8 cellular contexts compared by ENCODE assay signal in the genomic region with DNA sequence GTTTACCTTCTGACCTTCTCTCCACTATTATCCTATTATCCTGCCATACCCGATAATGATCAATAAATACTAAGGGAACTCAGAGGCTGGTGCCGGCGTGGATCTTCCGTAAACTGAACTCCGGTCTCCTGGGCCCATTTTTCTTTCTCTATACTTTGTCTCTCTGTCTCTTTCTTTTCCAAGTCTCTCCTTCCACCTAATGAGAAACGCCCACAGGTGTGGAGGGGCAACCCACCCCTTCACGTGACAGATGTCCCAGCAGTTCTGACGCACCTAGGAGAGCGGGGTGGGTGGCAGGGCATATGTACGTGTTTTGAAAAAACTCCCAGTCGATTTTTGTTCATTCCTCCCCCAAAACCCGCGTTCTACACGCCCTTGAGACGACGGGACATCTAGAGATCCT. TPM values are rescaled to one million over a fixed set of nuclear protein-coding genes. Genes with fewer than 3 reads are reported as not detected.
A peak's percentile ranks its signal among the peaks of the same experiment; 100 is the strongest.
DNase-seq lines count a peak whose midpoint lies in the region; ATAC-seq, FAIRE-seq and TF ChIP-seq lines count a peak whose summit lies in the region.
"Not testable (repeated sequence)": the region's sequence is repeated elsewhere in the genome, so short reads cannot be mapped to it uniquely, and the experiment has no call there.

No MANE protein-coding gene starts in this region.

- H3K4me1 ChIP-seq in SK-N-SH (ENCODE audit: control insufficient read depth in 1 of 2, insufficient read depth in 2 of 2, low read depth in 1 of 2, low read length in 1 of 2); astrocyte (ENCODE audit: insufficient read depth, low read length); rectal smooth muscle tissue (ENCODE audit: control insufficient read depth, insufficient read depth, low read length): not testable (repeated sequence)
- H3K4me1 ChIP-seq in esophagus squamous epithelium = peaks cover 13 to 46% (median 15%) of the 10 kb centered on the region in 3 donors
- peaks cover 19% of the 10 kb centered on the region for H3K4me1 ChIP-seq in lower lobe of right lung
- peaks cover 21% of the 10 kb centered on the region for H3K4me1 ChIP-seq in vagina

- ATAC-seq in GM18498 (IDR thresholded peaks at IDR 0.05; ENCODE audit: unreplicated experiment) = peak; percentile 2
- peak; percentile 3 for ATAC-seq in HG03066 (IDR thresholded peaks at IDR 0.05; ENCODE audit: low read depth, unreplicated experiment)
- ATAC-seq in lower lobe of right lung = peak in 1 of 2 donors; percentile 35

- CTCF ChIA-PET in SK-N-SH (lab: Yijun Ruan, JAX) = interaction anchor here (0.8 to 6.4 kb wide), 19 partner anchors 9 to 249 kb away, joined by 3 to 73 read pairs (median 4); partner anchors contain the start of genes AGAP3, CDK5 and SLC4A2

- not testable (repeated sequence) for TF ChIP-seq POLR2A in esophagus squamous epithelium (IDR thresholded peaks at IDR 0.05); vagina (IDR thresholded peaks at IDR 0.05)

- H3K9me2 ChIP-seq in SK-N-SH = not testable (repeated sequence)

- H3K36me3 ChIP-seq in SK-N-SH (replicated peaks in 1 of 2; ENCODE audit: control insufficient read depth in 1 of 2, insufficient read depth in 2 of 2, low read length in 1 of 2) (peaks cover 0 to 10% of the 10 kb centered on the region in 2 experiments), esophagus squamous epithelium (peaks cover 0 to 19% (median 0%) of the 10 kb centered on the region in 3 donors), lower lobe of right lung (peaks cover 16% of the 10 kb centered on the region)
- H3K36me3 ChIP-seq in astrocyte (ENCODE audit: insufficient read depth, low read length); rectal smooth muscle tissue (ENCODE audit: control insufficient read depth, insufficient read depth, low read length); vagina: not testable (repeated sequence)

- not testable (repeated sequence) for H3K9me3 ChIP-seq in SK-N-SH; astrocyte (ENCODE audit: insufficient read depth, low read depth, low read length); esophagus squamous epithelium; lower lobe of right lung; vagina

- H3K27ac ChIP-seq in SK-N-SH (ENCODE audit: low read depth in 2 of 2, low read length in 1 of 2) (peak overlapping the region; percentile 51 to 60; a peak in 3 of 4 replicates), astrocyte (ENCODE audit: low read depth, low read length) (peak overlapping the region; percentile 69), esophagus squamous epithelium (peak overlapping the region; percentile 73 to 96 (median 90)), lower lobe of right lung (peak overlapping the region; percentile 87), rectal smooth muscle tissue (ENCODE audit: low read depth, low read length) (peak overlapping the region; percentile 51), vagina (peak overlapping the region; percentile 82)

- H3K36me3 Mint-ChIP-seq in astrocyte (ENCODE audit: low read depth, unreplicated experiment) = not testable (repeated sequence)

- intact Hi-C loops in esophagus squamous epithelium (cut with DNase I) = loop anchor here (5.0 kb wide), 1 partner anchor 85 kb away; no protein-coding TSS in a partner anchor
- intact Hi-C loops in lower lobe of right lung (cut with DNase I) = not testable (repeated sequence)
- intact Hi-C loops in vagina (cut with DNase I) = loop anchor here (2.0 kb wide), 1 partner anchor 55 kb away; the partner anchor contains the start of gene TMUB1

- H3K4me2 ChIP-seq in SK-N-SH (peak overlapping the region; percentile 89), astrocyte (ENCODE audit: low read length) (peak overlapping the region; percentile 90)

- not testable (repeated sequence) for H3K27me3 Mint-ChIP-seq in astrocyte (ENCODE audit: low read depth, unreplicated experiment)

- peak overlapping the region; percentile 95 for H3K27ac Mint-ChIP-seq in astrocyte (ENCODE audit: unreplicated experiment)

- peak overlapping the region; percentile 84 to 85 for H3K4me3 ChIP-seq in SK-N-SH (ENCODE audit: low read depth in 2 of 2, low read length in 1 of 2)
- H3K4me3 ChIP-seq in astrocyte (ENCODE audit: insufficient read depth, low read depth, low read length) = peak overlapping the region; percentile 76
- peak overlapping the region; percentile 62 to 94 (median 78) for H3K4me3 ChIP-seq in esophagus squamous epithelium
- H3K4me3 ChIP-seq in lower lobe of right lung = peak overlapping the region; percentile 84
- peak overlapping the region; percentile 83 for H3K4me3 ChIP-seq in rectal smooth muscle tissue (ENCODE audit: low read length)
- H3K4me3 ChIP-seq in vagina = peak overlapping the region; percentile 65 to 90

- peaks cover 20% of the 10 kb centered on the region for H3K4me1 Mint-ChIP-seq in astrocyte (ENCODE audit: low read depth, unreplicated experiment)

- TF ChIP-seq EP300 in SK-N-SH (IDR thresholded peaks at IDR 0.05; ENCODE audit: borderline replicate concordance in 1 of 2, low read depth in 1 of 2, low read length in 1 of 2) = not testable (repeated sequence)

- not testable (repeated sequence) for H3K9me3 Mint-ChIP-seq in astrocyte (ENCODE audit: unreplicated experiment)

- not testable (repeated sequence) for FAIRE-seq in astrocyte (lab: Jason Lieb, UNC)

- not testable (repeated sequence) for TF ChIP-seq CTCF in SK-N-SH (IDR thresholded peaks at IDR 0.05); astrocyte (IDR thresholded peaks at IDR 0.05; ENCODE audit: insufficient read depth, low read depth, low read length); esophagus squamous epithelium (IDR thresholded peaks at IDR 0.05); lower lobe of right lung (IDR thresholded peaks at IDR 0.05); vagina (IDR thresholded peaks at IDR 0.05)

- not testable (repeated sequence) for H3F3A ChIP-seq in SK-N-SH (replicated peaks; ENCODE audit: insufficient read depth)

- not testable (repeated sequence) for H4K20me1 ChIP-seq in SK-N-SH (ENCODE audit: insufficient read depth); astrocyte (ENCODE audit: insufficient read depth, low read length)

- WGBS in SK-N-SH (ENCODE audit: low lambda C conversion rate) = 12% methylated on average over 16 of the region's 16 CpGs
- 16 to 22% methylated on average over 11 to 16 of the region's 16 CpGs for WGBS in esophagus squamous epithelium, 2 donors

- peak overlapping the region; percentile 49 for H3K9ac ChIP-seq in SK-N-SH
- H3K9ac ChIP-seq in astrocyte (ENCODE audit: low read length) = peak overlapping the region; percentile 84
- H3K9ac ChIP-seq in rectal smooth muscle tissue (ENCODE audit: low read length) = peak overlapping the region; percentile 49

- H3K27me3 ChIP-seq in SK-N-SH (ENCODE audit: insufficient read depth); astrocyte (ENCODE audit: insufficient read depth, low read length); esophagus squamous epithelium; lower lobe of right lung (ENCODE audit: low read depth); rectal smooth muscle tissue (ENCODE audit: control insufficient read depth, insufficient read depth, low read length); vagina: not testable (repeated sequence)

- H3K79me2 ChIP-seq in SK-N-SH (ENCODE audit: insufficient read depth) = peaks cover 42% of the 10 kb centered on the region
- H3K79me2 ChIP-seq in astrocyte (ENCODE audit: insufficient read depth, low read length) = peaks cover 17% of the 10 kb centered on the region

- H3K4me3 Mint-ChIP-seq in astrocyte (ENCODE audit: unreplicated experiment) = peak overlapping the region; percentile 94

- peak overlapping the region; percentile 98 for H2AFZ ChIP-seq in SK-N-SH (ENCODE audit: low read depth)
- H2AFZ ChIP-seq in astrocyte (ENCODE audit: low read depth, low read length) = peak overlapping the region; percentile 81

- not testable (repeated sequence) for TF ChIP-seq RAD21 in SK-N-SH (IDR thresholded peaks at IDR 0.05; ENCODE audit: low read length)

- not testable (repeated sequence) for DNase-seq in SK-N-SH; astrocyte (ENCODE audit: low read depth); esophagus squamous epithelium (lab: John Stamatoyannopoulos, UW); lower lobe of right lung; vagina (ENCODE audit: extremely low spot score in 2 of 2)

- POLR2A ChIA-PET in SK-N-SH (lab: Yijun Ruan, JAX) = interaction anchor here (0.9 to 2.3 kb wide), 17 partner anchors 9 to 240 kb away, joined by 3 to 15 read pairs (median 5); partner anchors contain the start of genes ABCF2, CHPF2 and FASTK

RNA-seq across cellular contexts. Expression of gene ABCB8, which starts 0.5 kb away (rescaled TPM):
- 36.0 and 38.3 TPM in 2 replicates for polyA plus RNA-seq in SK-N-SH (2012; rRNA removed)
- 7.9 and 16.1 TPM in 2 replicates for polyA plus RNA-seq in SK-N-SH (2012; cell fraction: cytosol; rRNA removed)
- 145 and 146 TPM in 2 replicates for polyA plus RNA-seq in SK-N-SH (2012; cell fraction: nucleus; rRNA removed)
- 52.2 and 53.3 TPM in 2 replicates for total RNA-seq in astrocyte
- 10 to 100 TPM; 23.1 to 41.0 (median 26.1) TPM for total RNA-seq in esophagus squamous epithelium
- total RNA-seq in lower lobe of right lung = 42.4 TPM
- 38.3 TPM for total RNA-seq in vagina

RNA-seq across cellular contexts. Expression of gene ATG9B, which starts 3.4 kb away (rescaled TPM):
- polyA plus RNA-seq in SK-N-SH (2012; rRNA removed) = 0.52 and 0.67 TPM in 2 replicates
- 0.27 and 0.37 TPM in 2 replicates for polyA plus RNA-seq in SK-N-SH (2012; cell fraction: cytosol; rRNA removed)
- polyA plus RNA-seq in SK-N-SH (2012; cell fraction: nucleus; rRNA removed) = 3.1 and 3.4 TPM in 2 replicates
- total RNA-seq in astrocyte (1.8 and 2.2 TPM in 2 replicates), esophagus squamous epithelium (10 to 100 TPM in 2 of 4 donors, 1 to 10 TPM in 2; 1.5 to 45.2 (median 12.8) TPM), lower lobe of right lung (0.38 TPM), vagina (34.1 TPM)

RNA-seq across cellular contexts. Expression of gene ASIC3, which starts 20.6 kb away (rescaled TPM):
- 4.0 and 4.5 TPM in 2 replicates for polyA plus RNA-seq in SK-N-SH (2012; rRNA removed)
- polyA plus RNA-seq in SK-N-SH (2012; cell fraction: cytosol; rRNA removed) = 0.72 and 0.77 TPM in 2 replicates
- polyA plus RNA-seq in SK-N-SH (2012; cell fraction: nucleus; rRNA removed) = 39.2 and 57.2 TPM in 2 replicates
- total RNA-seq in astrocyte (3.9 and 5.9 TPM in 2 replicates), esophagus squamous epithelium (under 1 TPM in 2 of 4 donors, not detected in 2; 0.40 to 0.95 TPM), lower lobe of right lung (3.7 TPM), vagina (3.7 TPM)

RNA-seq across cellular contexts. Expression of gene CDK5, which starts 30.0 kb away (rescaled TPM):
- polyA plus RNA-seq in SK-N-SH (2012; rRNA removed) = 123 and 125 TPM in 2 replicates
- polyA plus RNA-seq in SK-N-SH (2012; cell fraction: cytosol; rRNA removed) = 97.6 and 104 TPM in 2 replicates
- 77.3 and 91.3 TPM in 2 replicates for polyA plus RNA-seq in SK-N-SH (2012; cell fraction: nucleus; rRNA removed)
- total RNA-seq in astrocyte (47.9 and 55.1 TPM in 2 replicates), esophagus squamous epithelium (10 to 100 TPM in 2 of 4 donors, 1 to 10 TPM in 2; 3.8 to 12.9 (median 8.6) TPM), lower lobe of right lung (13.7 TPM), vagina (4.2 TPM)

RNA-seq across cellular contexts. Expression of gene SLC4A2, which starts 31.7 kb away (rescaled TPM):
- 123 and 167 TPM in 2 replicates for polyA plus RNA-seq in SK-N-SH (2012; rRNA removed)
- 60.6 and 67.2 TPM in 2 replicates for polyA plus RNA-seq in SK-N-SH (2012; cell fraction: cytosol; rRNA removed)
- polyA plus RNA-seq in SK-N-SH (2012; cell fraction: nucleus; rRNA removed) = 478 and 1,049 TPM in 2 replicates
- total RNA-seq in astrocyte (302 and 351 TPM in 2 replicates), esophagus squamous epithelium (10 to 100 TPM; 39.8 to 53.7 (median 45.0) TPM), lower lobe of right lung (182 TPM), vagina (66.5 TPM)
